In the genomic region with DNA sequence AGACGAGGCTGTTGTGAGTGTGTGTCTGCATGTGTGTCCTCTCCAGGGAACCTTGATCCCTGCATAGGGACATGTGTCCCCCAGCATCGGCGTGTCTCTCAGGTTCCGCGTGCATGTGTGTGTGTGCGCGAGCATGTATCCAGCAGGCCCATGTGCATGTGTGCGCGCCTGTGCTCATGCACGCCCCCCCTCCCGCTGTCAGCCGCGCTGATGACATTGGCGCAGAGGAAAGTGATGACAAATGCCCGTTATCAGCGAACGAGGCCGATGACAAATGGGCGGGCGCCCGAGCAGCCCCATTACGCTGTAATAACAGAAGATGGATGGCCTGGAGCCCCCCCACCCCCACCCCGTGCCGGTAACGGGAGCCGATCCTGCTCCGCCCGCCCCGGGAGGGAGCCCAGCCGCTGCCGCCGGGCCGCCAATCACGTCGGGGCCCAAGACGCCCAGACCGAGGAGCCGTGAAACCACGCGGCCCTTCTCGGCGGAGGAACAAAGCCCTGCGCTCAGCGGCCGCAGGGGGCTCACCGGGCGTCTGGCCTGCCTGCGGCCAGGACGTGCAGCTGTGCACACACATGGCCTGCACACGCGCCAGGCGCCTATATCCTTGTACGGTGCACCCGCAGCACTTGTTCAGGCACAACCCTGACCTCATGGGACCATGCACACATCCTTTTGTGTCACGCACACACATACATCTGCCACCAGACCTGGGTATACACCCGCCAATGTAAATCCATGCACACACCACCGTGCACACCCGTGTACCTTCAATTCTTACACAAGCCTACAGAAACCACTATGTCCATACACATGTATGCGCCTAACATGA, we compare ENCODE assay signal across 7 cellular contexts. TPM values are rescaled to one million over a fixed set of nuclear protein-coding genes. Genes with fewer than 3 reads are reported as not detected.
A peak's percentile ranks its signal among the peaks of the same experiment; 100 is the strongest.
DNase-seq lines count a peak whose midpoint lies in the region; ATAC-seq, FAIRE-seq and TF ChIP-seq lines count a peak whose summit lies in the region.

No MANE protein-coding gene starts in this region.

- no peak overlapping the region for H3K9ac ChIP-seq in endothelial cell of umbilical vein (replicated peaks; ENCODE audit: extremely low read depth, insufficient read depth, low read length)

- CTCF ChIA-PET in endothelial cell of umbilical vein (lab: Charles Lee), result no interaction called here

- TF ChIP-seq CTCF in GM12872 (IDR thresholded peaks at IDR 0.05; ENCODE audit: insufficient read depth, low read depth, low read length), result peak; percentile 2; the same call in 1 of the 3 replicates
- no peak for TF ChIP-seq CTCF in endothelial cell of umbilical vein (IDR thresholded peaks at IDR 0.05; ENCODE audit: extremely low read depth in 1 of 2, insufficient read depth in 1 of 2, low read depth in 1 of 2, low read length in 2 of 2)
- TF ChIP-seq CTCF in psoas muscle (IDR thresholded peaks at IDR 0.05), result no peak

- 9 to 14% (median 11%) methylated on average over 50 to 59 of the region's 59 CpGs for WGBS in psoas muscle, 3 donors

- DNase-seq in NCI-H146 (lab: John Stamatoyannopoulos, UW) (peak; percentile 83), endothelial cell of umbilical vein (ENCODE audit: low read depth, low spot score) (peak; percentile 14), psoas muscle (peak; percentile 34 to 52)

- intact Hi-C loops in endothelial cell of umbilical vein (cut with micrococcal nuclease) (no loop called here), psoas muscle (cut with DNase I) (no loop called here)

- no peaks in the 10 kb centered on the region for H4K20me1 ChIP-seq in endothelial cell of umbilical vein (replicated peaks; ENCODE audit: control insufficient read depth, extremely low read depth, insufficient read depth, low read length)

- H3K4me1 ChIP-seq in endothelial cell of umbilical vein (ENCODE audit: control insufficient read depth, extremely low read depth, insufficient read depth, low read length) (peaks cover 7% of the 10 kb centered on the region), psoas muscle (no peaks in the 10 kb centered on the region)

- no peaks in the 10 kb centered on the region for H3K9me3 ChIP-seq in endothelial cell of umbilical vein (replicated peaks; ENCODE audit: control insufficient read depth, insufficient read depth, low read length)
- H3K9me3 ChIP-seq in psoas muscle, result no peaks in the 10 kb centered on the region

- no peaks in the 10 kb centered on the region for H3K36me3 ChIP-seq in endothelial cell of umbilical vein (ENCODE audit: control insufficient read depth in 2 of 2, extremely low read depth in 1 of 2, insufficient read depth in 2 of 2, low read length in 2 of 2)
- no peaks in the 10 kb centered on the region for H3K36me3 ChIP-seq in psoas muscle (ENCODE audit: insufficient read depth in 1 of 2, low read depth in 1 of 2)

- no peak overlapping the region for H3K27ac ChIP-seq in endothelial cell of umbilical vein (ENCODE audit: insufficient read depth, low read depth, low read length)
- no peak overlapping the region for H3K27ac ChIP-seq in psoas muscle

- no peak overlapping the region for H2AFZ ChIP-seq in endothelial cell of umbilical vein (ENCODE audit: low read depth, low read length)

- H3K4me2 ChIP-seq in endothelial cell of umbilical vein (ENCODE audit: insufficient read depth, low read length), result no peak overlapping the region

- H3K79me2 ChIP-seq in endothelial cell of umbilical vein (ENCODE audit: control insufficient read depth, insufficient read depth, low read length), result no peaks in the 10 kb centered on the region

- TF ChIP-seq POLR2A in endothelial cell of umbilical vein (IDR thresholded peaks at IDR 0.05; ENCODE audit: low read depth, low read length), result no peak

- H3K27me3 ChIP-seq in endothelial cell of umbilical vein (ENCODE audit: control insufficient read depth in 2 of 2, insufficient read depth in 2 of 2, low read length in 2 of 2) (peaks cover 26 to 27% of the 10 kb centered on the region in 2 experiments), psoas muscle (ENCODE audit: insufficient read depth in 3 of 3, low read length in 2 of 3) (peaks cover 0 to 50% (median 13%) of the 10 kb centered on the region in 3 donors)

- H3K4me3 ChIP-seq in endothelial cell of umbilical vein (replicated peaks in 1 of 3; ENCODE audit: insufficient read depth in 1 of 3, low read depth in 1 of 3, low read length in 3 of 3) (peak overlapping the region in 1 of 3 experiments; percentile 6), psoas muscle (peak overlapping the region; percentile 49)

- peak in 3 of 4 donors; percentile 16 to 20 (median 19) for ATAC-seq in psoas muscle
- ATAC-seq in HG03139 (IDR thresholded peaks at IDR 0.05; ENCODE audit: unreplicated experiment), result no peak
- no peak for ATAC-seq in GM21717 (IDR thresholded peaks at IDR 0.05; ENCODE audit: unreplicated experiment)
- no peak for ATAC-seq in GM18907 (IDR thresholded peaks at IDR 0.05; ENCODE audit: unreplicated experiment)

- POLR2A ChIA-PET in endothelial cell of umbilical vein (lab: Charles Lee), result no interaction called here

- H3K9me1 ChIP-seq in endothelial cell of umbilical vein (replicated peaks; ENCODE audit: control insufficient read depth, extremely low read depth, insufficient read depth, low read length), result no peaks in the 10 kb centered on the region

- no TSS peak for BruUV-seq in endothelial cell of umbilical vein (replicated peaks; lab: Mats Ljungman, UMichigan)

- dilution Hi-C loops in endothelial cell of umbilical vein (cut with MboI; ENCODE audit: extremely low pct_ligation_motif_present, low sequenced_read_pairs), result no loop called here

- no peak for FAIRE-seq in endothelial cell of umbilical vein (lab: Jason Lieb, UNC)

TF ChIP-seq in endothelial cell of umbilical vein, 7 proteins besides CTCF, POLR2A, EP300 and RAD21:
- peak; percentile 57 for TF ChIP-seq EZH2 (IDR thresholded peaks at IDR 0.05; ENCODE audit: borderline replicate concordance, low read depth, low read length, severe bottlenecking)
- TF ChIP-seq FOS (IDR thresholded peaks at IDR 0.05; ENCODE audit: borderline replicate concordance, insufficient read depth, low read length), result no peak

RNA-seq across cellular contexts. Expression of gene POLL, which starts 21.5 kb away (rescaled TPM):
- total RNA-seq in endothelial cell of umbilical vein, result 27.4 and 34.3 TPM in 2 replicates
- polyA plus RNA-seq in endothelial cell of umbilical vein, result 42.3 and 51.0 TPM in 2 replicates
- polyA plus RNA-seq in endothelial cell of umbilical vein (2011; cell fraction: cytosol; rRNA removed), result 24.3 and 29.3 TPM in 2 replicates
- 63.0 and 70.0 TPM in 2 replicates for polyA plus RNA-seq in endothelial cell of umbilical vein (2011; cell fraction: nucleus; rRNA removed)
- polyA plus RNA-seq in endothelial cell of umbilical vein (2012), result 19.2 and 27.7 TPM in 2 replicates
- polyA minus RNA-seq in endothelial cell of umbilical vein, result 30.6 and 39.0 TPM in 2 replicates
- polyA minus RNA-seq in endothelial cell of umbilical vein (2011; cell fraction: cytosol; rRNA and poly(A)+ RNA removed), result 12.9 TPM
- 21.3 and 25.2 TPM in 2 replicates for polyA minus RNA-seq in endothelial cell of umbilical vein (2011; cell fraction: nucleus; rRNA and poly(A)+ RNA removed)
- total RNA-seq in psoas muscle, result 10 to 100 TPM; 21.2 to 29.3 (median 23.8) TPM
- 10 to 100 TPM; 19.0 to 24.1 (median 21.6) TPM for polyA plus RNA-seq in psoas muscle

RNA-seq across cellular contexts. Expression of gene DPCD, which starts 21.6 kb away (rescaled TPM):
- total RNA-seq in endothelial cell of umbilical vein (21.3 and 25.3 TPM in 2 replicates), psoas muscle (10 to 100 TPM in 2 of 4 donors, 1 to 10 TPM in 2; 6.6 to 12.2 (median 9.9) TPM)
- polyA plus RNA-seq in endothelial cell of umbilical vein (33.0 and 39.3 TPM in 2 replicates), psoas muscle (10 to 100 TPM; 13.1 to 27.4 (median 15.1) TPM)
- polyA plus RNA-seq in endothelial cell of umbilical vein (2011; cell fraction: cytosol; rRNA removed), result 46.9 and 61.5 TPM in 2 replicates
- 23.4 and 28.8 TPM in 2 replicates for polyA plus RNA-seq in endothelial cell of umbilical vein (2011; cell fraction: nucleus; rRNA removed)
- polyA plus RNA-seq in endothelial cell of umbilical vein (2012), result 44.8 and 52.7 TPM in 2 replicates
- polyA minus RNA-seq in endothelial cell of umbilical vein, result 11.3 and 19.5 TPM in 2 replicates
- 9.9 TPM for polyA minus RNA-seq in endothelial cell of umbilical vein (2011; cell fraction: cytosol; rRNA and poly(A)+ RNA removed)
- 3.7 and 4.9 TPM in 2 replicates for polyA minus RNA-seq in endothelial cell of umbilical vein (2011; cell fraction: nucleus; rRNA and poly(A)+ RNA removed)

Comparison
In these comparisons a context has a peak if more than half of its experiments do, and no peak if none do; other contexts are left out.
1. DNase-seq: peak in every context shown above with its lines; median percentile 83 in NCI-H146; 43 in psoas muscle; 14 in endothelial cell of umbilical vein.
2. ATAC-seq: peak in psoas muscle (3 of 4); none in HG03139 (single experiment), GM21717 (single experiment) and GM18907 (single experiment).